ENCODE assay signal across 34 cellular contexts in the genomic region with DNA sequence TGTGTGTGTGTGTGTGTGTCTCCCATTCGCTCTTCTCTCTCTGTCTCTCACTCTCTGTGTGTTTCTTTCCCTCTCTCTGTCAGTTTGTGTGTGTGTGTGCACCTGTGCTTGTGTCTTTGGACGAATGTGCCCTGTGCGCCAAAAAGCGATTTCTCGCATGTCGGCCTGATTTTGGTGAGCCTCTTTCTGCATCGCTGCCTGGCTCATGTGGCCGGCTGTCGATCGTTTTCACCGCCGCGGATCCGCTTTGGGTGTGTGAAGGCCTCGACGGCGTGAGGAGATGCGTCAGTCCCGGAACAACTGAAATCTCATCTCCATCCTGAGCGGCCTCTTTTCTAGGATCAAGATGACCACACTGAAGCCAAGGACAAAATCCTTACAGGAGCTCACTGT.
"Had no signal": no experiment of that assay in that cellular context is flagged by ENCODE, and none has a peak within 500 bp of the region (broad histone marks: within the 10 kb centered on the region; RNA-seq: fewer than 3 reads in every experiment).

No MANE protein-coding gene starts in this region.

- H3K36me3 ChIP-seq: adrenal gland had no signal

- H3K4me2 ChIP-seq: PC-9 had no signal

- H3K4me3 Mint-ChIP-seq: activated B cell treated with CpG ODN at 0.5 μM for 24 hours; activated CD4-positive, alpha-beta memory T cell treated with anti-CD3 and anti-CD28 coated beads for 36 hours; activated naive CD4-positive, alpha-beta T cell treated with anti-CD3 and anti-CD28 coated beads for 36 hours; activated T-cell treated with anti-CD3 and anti-CD28 coated beads, Interleukin-2, amount 50 U/mL, for 4 hours; activated T-helper 1 cell treated with anti-CD3 and anti-CD28 coated beads, Interleukin-12 subunit alpha, Interleukin-12 subunit beta, Interleukin-2, Interleukin-4 antibody, amounts not matched to agents 30 ng/mL and 10 ng/mL and 1 ng/mL, durations not matched to agents 14 hours and 24 hours and 36 hours; brain; T-cell; T-helper 17 cell had no signal

- FAIRE-seq: RCC 7860 had no signal

- H3K36me3 Mint-ChIP-seq: brain, T-cell had no signal

- H3K4me1 Mint-ChIP-seq: activated B cell treated with CpG ODN at 0.5 μM for 24 hours, brain, T-cell, T-helper 17 cell had no signal

- ATAC-seq: activated naive CD4-positive, alpha-beta T cell treated with anti-CD3 and anti-CD28 coated beads, Interleukin-2, amount 50 U/mL, for 72 hours; activated T-cell treated with anti-CD3 and anti-CD28 coated beads, Interleukin-2, amount 50 U/mL, for 4 hours; Right ventricle myocardium inferior; SK-N-SH treated with all-trans-retinoic acid at 6 μM for 48 hours; T-cell; T-helper 17 cell had no signal

- H3K4me1 ChIP-seq: adrenal gland had no signal

- DNase-seq: activated B cell treated with CpG ODN at 0.5 μM for 24 hours; activated CD4-positive, alpha-beta memory T cell treated with anti-CD3 and anti-CD28 coated beads for 36 hours; activated CD4-positive, alpha-beta T cell treated with anti-CD3 and anti-CD28 coated beads for 4 hours; activated CD4-positive, alpha-beta T cell treated with anti-CD3 and anti-CD28 coated beads, Interleukin-2, amount 50 U/mL, for 1 hour; activated CD4-positive, CD25-positive, alpha-beta regulatory T cell treated with anti-CD3 and anti-CD28 coated beads, Interleukin-2, amount 50 U/mL, for 72 hours; activated CD8-positive, alpha-beta memory T cell treated with anti-CD3 and anti-CD28 coated beads, Interleukin-2, amount 50 U/mL, for 4 hours; activated gamma-delta T cell treated with Interleukin-2 at 50 U/mL for 16 hours; activated naive CD4-positive, alpha-beta T cell treated with anti-CD3 and anti-CD28 coated beads for 36 hours; activated T-cell treated with anti-CD3 and anti-CD28 coated beads for 4 hours; activated T-cell treated with anti-CD3 and anti-CD28 coated beads, Interleukin-2, amount 50 U/mL, for 4 hours; adrenal gland; central memory CD4-positive, alpha-beta T cell; Karpas-422; KBM-7; NCI-H1105 treated with DMSO at 0.1 percent for 48 hours; NCI-H1436 treated with DMSO at 0.1 percent for 48 hours; NCI-H1694 treated with DMSO at 0.1 percent for 48 hours; NCI-H2029; NCI-H510A; NCI-H526; NCI-H748 treated with DMSO at 0.1 percent for 48 hours; PC-9; SIG-M5; T-cell; T-helper 17 cell; T-helper 9 cell had no signal

- H3K27ac Mint-ChIP-seq: activated B cell treated with CpG ODN at 0.5 μM for 24 hours; activated CD4-positive, alpha-beta memory T cell treated with anti-CD3 and anti-CD28 coated beads for 36 hours; activated naive CD4-positive, alpha-beta T cell treated with anti-CD3 and anti-CD28 coated beads for 36 hours; activated naive CD4-positive, alpha-beta T cell treated with anti-CD3 and anti-CD28 coated beads, Interleukin-2, amount 50 U/mL, for 72 hours; activated T-helper 1 cell treated with anti-CD3 and anti-CD28 coated beads, Interleukin-12 subunit alpha, Interleukin-12 subunit beta, Interleukin-2, Interleukin-4 antibody, amounts not matched to agents 30 ng/mL and 10 ng/mL and 1 ng/mL, durations not matched to agents 14 hours and 24 hours and 36 hours; brain; T-cell; T-helper 17 cell had no signal

- H3K27me3 ChIP-seq: adrenal gland had no signal

- H3K27ac ChIP-seq: adrenal gland, PC-9, RWPE1, VCaP had no signal

- H3K4me3 ChIP-seq: adrenal gland, PC-9 had no signal

- H3K9me3 ChIP-seq: adrenal gland had no signal

- H3K27me3 Mint-ChIP-seq: activated B cell treated with CpG ODN at 0.5 μM for 24 hours; activated CD4-positive, alpha-beta memory T cell treated with anti-CD3 and anti-CD28 coated beads for 36 hours; T-cell; T-helper 17 cell had no signal

- H2AFZ ChIP-seq: PC-9 had no signal
